Comparison of ENCODE assay signal across 1 cellular context in the genomic region with DNA sequence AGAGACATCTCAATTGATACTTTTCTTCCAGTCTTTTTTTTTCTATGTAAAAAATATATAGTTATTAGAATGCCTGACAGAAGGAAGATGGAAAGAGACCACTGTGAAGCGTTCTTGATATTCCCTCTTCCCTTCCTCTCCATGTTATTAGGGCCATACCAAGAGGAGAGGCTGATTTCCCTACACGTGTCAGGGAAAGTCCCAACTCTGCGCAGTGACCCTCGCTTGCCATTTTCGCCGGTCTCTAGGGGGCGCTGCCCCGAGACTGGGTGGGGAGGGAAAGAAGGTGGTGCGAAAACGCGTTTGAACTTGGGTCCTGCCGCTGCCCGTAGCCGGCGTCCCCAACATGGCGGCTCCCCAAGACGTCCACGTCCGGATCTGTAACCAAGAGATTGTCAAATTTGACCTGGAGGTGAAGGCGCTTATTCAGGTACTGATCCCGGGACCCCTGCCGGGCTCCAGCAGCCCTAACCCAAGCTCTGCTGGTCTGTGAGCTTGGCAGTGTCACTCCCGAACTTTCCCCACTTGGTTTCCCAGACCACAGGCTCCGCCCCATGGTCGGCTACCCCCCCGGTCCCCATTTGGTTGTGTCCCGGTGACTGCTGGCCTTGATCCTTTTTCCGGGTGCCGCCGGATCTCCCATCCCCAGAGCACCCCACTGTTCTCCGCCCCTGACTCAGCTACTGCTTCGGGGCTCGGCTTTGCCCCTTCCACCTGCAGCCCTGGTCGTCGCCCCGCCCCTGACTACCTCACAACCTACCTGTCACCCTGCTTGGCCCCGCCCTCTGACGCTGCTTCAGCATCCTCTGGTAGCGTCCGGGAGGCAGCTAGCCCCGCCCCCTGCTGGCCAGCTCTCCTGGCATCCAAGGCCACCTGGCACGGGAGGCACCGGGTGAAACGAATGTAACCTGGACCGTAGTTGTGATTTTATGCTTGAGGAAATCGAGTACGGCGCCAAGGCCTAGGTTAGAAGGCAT.
TF ChIP-seq lines count a peak whose summit lies in the region.

A gene with protein sequence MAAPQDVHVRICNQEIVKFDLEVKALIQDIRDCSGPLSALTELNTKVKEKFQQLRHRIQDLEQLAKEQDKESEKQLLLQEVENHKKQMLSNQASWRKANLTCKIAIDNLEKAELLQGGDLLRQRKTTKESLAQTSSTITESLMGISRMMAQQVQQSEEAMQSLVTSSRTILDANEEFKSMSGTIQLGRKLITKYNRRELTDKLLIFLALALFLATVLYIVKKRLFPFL (plus strand): TSS at position 332 of the 977 bp plus-strand sequence. CDS start 15 bp downstream, at position 347.

TF ChIP-seq in HEK293, 187 proteins besides CTCF, POLR2A, EP300 and RAD21 (continued from another document):
- TF ChIP-seq, protein P1, sequence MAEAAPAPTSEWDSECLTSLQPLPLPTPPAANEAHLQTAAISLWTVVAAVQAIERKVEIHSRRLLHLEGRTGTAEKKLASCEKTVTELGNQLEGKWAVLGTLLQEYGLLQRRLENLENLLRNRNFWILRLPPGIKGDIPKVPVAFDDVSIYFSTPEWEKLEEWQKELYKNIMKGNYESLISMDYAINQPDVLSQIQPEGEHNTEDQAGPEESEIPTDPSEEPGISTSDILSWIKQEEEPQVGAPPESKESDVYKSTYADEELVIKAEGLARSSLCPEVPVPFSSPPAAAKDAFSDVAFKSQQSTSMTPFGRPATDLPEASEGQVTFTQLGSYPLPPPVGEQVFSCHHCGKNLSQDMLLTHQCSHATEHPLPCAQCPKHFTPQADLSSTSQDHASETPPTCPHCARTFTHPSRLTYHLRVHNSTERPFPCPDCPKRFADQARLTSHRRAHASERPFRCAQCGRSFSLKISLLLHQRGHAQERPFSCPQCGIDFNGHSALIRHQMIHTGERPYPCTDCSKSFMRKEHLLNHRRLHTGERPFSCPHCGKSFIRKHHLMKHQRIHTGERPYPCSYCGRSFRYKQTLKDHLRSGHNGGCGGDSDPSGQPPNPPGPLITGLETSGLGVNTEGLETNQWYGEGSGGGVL (tag by site-specific recombination; IDR thresholded peaks at IDR 0.05) = no peak
- no peak for TF ChIP-seq ZNF138 (tag by site-specific recombination; IDR thresholded peaks at IDR 0.05; ENCODE audit: borderline replicate concordance)
- TF ChIP-seq, protein P2, sequence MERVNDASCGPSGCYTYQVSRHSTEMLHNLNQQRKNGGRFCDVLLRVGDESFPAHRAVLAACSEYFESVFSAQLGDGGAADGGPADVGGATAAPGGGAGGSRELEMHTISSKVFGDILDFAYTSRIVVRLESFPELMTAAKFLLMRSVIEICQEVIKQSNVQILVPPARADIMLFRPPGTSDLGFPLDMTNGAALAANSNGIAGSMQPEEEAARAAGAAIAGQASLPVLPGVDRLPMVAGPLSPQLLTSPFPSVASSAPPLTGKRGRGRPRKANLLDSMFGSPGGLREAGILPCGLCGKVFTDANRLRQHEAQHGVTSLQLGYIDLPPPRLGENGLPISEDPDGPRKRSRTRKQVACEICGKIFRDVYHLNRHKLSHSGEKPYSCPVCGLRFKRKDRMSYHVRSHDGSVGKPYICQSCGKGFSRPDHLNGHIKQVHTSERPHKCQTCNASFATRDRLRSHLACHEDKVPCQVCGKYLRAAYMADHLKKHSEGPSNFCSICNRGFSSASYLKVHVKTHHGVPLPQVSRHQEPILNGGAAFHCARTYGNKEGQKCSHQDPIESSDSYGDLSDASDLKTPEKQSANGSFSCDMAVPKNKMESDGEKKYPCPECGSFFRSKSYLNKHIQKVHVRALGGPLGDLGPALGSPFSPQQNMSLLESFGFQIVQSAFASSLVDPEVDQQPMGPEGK (tag by site-specific recombination; IDR thresholded peaks at IDR 0.05) = peak; percentile 86
- peak; percentile 72 for TF ChIP-seq ZNF394 (tag by site-specific recombination; IDR thresholded peaks at IDR 0.05; ENCODE audit: borderline replicate concordance)
- peak; percentile 75 for TF ChIP-seq ZBTB48 (tag by site-specific recombination; IDR thresholded peaks at IDR 0.05)
- TF ChIP-seq, protein P3, sequence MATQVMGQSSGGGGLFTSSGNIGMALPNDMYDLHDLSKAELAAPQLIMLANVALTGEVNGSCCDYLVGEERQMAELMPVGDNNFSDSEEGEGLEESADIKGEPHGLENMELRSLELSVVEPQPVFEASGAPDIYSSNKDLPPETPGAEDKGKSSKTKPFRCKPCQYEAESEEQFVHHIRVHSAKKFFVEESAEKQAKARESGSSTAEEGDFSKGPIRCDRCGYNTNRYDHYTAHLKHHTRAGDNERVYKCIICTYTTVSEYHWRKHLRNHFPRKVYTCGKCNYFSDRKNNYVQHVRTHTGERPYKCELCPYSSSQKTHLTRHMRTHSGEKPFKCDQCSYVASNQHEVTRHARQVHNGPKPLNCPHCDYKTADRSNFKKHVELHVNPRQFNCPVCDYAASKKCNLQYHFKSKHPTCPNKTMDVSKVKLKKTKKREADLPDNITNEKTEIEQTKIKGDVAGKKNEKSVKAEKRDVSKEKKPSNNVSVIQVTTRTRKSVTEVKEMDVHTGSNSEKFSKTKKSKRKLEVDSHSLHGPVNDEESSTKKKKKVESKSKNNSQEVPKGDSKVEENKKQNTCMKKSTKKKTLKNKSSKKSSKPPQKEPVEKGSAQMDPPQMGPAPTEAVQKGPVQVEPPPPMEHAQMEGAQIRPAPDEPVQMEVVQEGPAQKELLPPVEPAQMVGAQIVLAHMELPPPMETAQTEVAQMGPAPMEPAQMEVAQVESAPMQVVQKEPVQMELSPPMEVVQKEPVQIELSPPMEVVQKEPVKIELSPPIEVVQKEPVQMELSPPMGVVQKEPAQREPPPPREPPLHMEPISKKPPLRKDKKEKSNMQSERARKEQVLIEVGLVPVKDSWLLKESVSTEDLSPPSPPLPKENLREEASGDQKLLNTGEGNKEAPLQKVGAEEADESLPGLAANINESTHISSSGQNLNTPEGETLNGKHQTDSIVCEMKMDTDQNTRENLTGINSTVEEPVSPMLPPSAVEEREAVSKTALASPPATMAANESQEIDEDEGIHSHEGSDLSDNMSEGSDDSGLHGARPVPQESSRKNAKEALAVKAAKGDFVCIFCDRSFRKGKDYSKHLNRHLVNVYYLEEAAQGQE (tag by site-specific recombination; IDR thresholded peaks at IDR 0.05) = peak; percentile 71
- peak; percentile 93 for TF ChIP-seq ZFP37 (tag by site-specific recombination; IDR thresholded peaks at IDR 0.05)
- no peak for TF ChIP-seq MZF1 (tag by site-specific recombination; IDR thresholded peaks at IDR 0.05; ENCODE audit: borderline replicate concordance)
- peak; percentile 91 for TF ChIP-seq ZNF501 (tag by site-specific recombination; IDR thresholded peaks at IDR 0.05)
- TF ChIP-seq ZSCAN30 (tag by site-specific recombination; IDR thresholded peaks at IDR 0.05) = peak; percentile 87
- TF ChIP-seq ZNF324 (tag by site-specific recombination; IDR thresholded peaks at IDR 0.05) = peak; percentile 98
- TF ChIP-seq ZNF404 (tag by site-specific recombination; IDR thresholded peaks at IDR 0.05) = no peak
- TF ChIP-seq, protein P4, sequence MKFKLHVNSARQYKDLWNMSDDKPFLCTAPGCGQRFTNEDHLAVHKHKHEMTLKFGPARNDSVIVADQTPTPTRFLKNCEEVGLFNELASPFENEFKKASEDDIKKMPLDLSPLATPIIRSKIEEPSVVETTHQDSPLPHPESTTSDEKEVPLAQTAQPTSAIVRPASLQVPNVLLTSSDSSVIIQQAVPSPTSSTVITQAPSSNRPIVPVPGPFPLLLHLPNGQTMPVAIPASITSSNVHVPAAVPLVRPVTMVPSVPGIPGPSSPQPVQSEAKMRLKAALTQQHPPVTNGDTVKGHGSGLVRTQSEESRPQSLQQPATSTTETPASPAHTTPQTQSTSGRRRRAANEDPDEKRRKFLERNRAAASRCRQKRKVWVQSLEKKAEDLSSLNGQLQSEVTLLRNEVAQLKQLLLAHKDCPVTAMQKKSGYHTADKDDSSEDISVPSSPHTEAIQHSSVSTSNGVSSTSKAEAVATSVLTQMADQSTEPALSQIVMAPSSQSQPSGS (tag by site-specific recombination; IDR thresholded peaks at IDR 0.05; ENCODE audit: low read depth) = no peak
- TF ChIP-seq ZNF473 (tag by site-specific recombination; IDR thresholded peaks at IDR 0.05) = no peak
- TF ChIP-seq, protein P5, sequence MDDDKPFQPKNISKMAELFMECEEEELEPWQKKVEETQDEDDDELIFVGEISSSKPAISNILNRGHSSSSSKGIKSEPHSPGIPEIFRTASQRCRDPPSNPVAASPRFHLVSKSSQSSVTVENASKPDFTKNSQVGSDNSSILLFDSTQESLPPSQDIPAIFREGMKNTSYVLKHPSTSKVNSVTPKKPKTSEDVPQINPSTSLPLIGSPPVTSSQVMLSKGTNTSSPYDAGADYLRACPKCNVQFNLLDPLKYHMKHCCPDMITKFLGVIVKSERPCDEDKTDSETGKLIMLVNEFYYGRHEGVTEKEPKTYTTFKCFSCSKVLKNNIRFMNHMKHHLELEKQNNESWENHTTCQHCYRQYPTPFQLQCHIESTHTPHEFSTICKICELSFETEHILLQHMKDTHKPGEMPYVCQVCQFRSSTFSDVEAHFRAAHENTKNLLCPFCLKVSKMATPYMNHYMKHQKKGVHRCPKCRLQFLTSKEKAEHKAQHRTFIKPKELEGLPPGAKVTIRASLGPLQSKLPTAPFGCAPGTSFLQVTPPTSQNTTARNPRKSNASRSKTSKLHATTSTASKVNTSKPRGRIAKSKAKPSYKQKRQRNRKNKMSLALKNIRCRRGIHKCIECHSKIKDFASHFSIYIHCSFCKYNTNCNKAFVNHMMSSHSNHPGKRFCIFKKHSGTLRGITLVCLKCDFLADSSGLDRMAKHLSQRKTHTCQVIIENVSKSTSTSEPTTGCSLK (tag by site-specific recombination; IDR thresholded peaks at IDR 0.05) = no peak
- no peak for TF ChIP-seq ZNF560 (tag by site-specific recombination; IDR thresholded peaks at IDR 0.05; ENCODE audit: borderline replicate concordance)
- no peak for TF ChIP-seq ZFP3 (tag by site-specific recombination; IDR thresholded peaks at IDR 0.05; ENCODE audit: low read depth)
- no peak for TF ChIP-seq ZNF311 (tag by site-specific recombination; IDR thresholded peaks at IDR 0.05; ENCODE audit: borderline replicate concordance)
- peak; percentile 13; the same call in 1 of the 2 replicates for TF ChIP-seq ZIC2 (tag by site-specific recombination; IDR thresholded peaks at IDR 0.05)
